9 cellular contexts compared by ENCODE assay signal in genomic region chr10:79248341-79248931, GRCh38.
DNase-seq lines count a peak whose midpoint lies in the region; ATAC-seq and TF ChIP-seq lines count a peak whose summit lies in the region.
"Had no signal": no experiment of that assay in that cellular context is flagged by ENCODE, and none has a peak within 500 bp of the region (broad histone marks: within the 10 kb centered on the region; RNA-seq: fewer than 3 reads in every experiment).

No MANE protein-coding gene starts in this region.

- H3K4me1 Mint-ChIP-seq in GM23338: peaks cover 15% of the 10 kb centered on the region
- H3K4me1 Mint-ChIP-seq in activated CD4-positive, alpha-beta memory T cell treated with anti-CD3 and anti-CD28 coated beads, Interleukin-2, amount 10 ng/mL, durations not matched to agents 7 days and 5 days: peaks cover 79% of the 10 kb centered on the region
- H3K4me1 Mint-ChIP-seq in stimulated activated memory B cell treated with anti-CD40 and anti-IgM and Interleukin-4, amounts not matched to agents 10 μg/mL and 1 μg/mL and 100 μg/mL, for 72 hours: peaks cover 97% of the 10 kb centered on the region

- no peak overlapping the region; the same call in 1 of the 2 replicates for H3K27ac Mint-ChIP-seq in GM23338
- H3K27ac Mint-ChIP-seq in activated CD4-positive, alpha-beta memory T cell treated with anti-CD3 and anti-CD28 coated beads, Interleukin-2, amount 10 ng/mL, durations not matched to agents 7 days and 5 days: peak overlapping the region; percentile 65
- H3K27ac Mint-ChIP-seq in stimulated activated memory B cell treated with anti-CD40 and anti-IgM and Interleukin-4, amounts not matched to agents 10 μg/mL and 1 μg/mL and 100 μg/mL, for 72 hours: peak overlapping the region; percentile 97

- H3K27me3 Mint-ChIP-seq in GM23338 (ENCODE audit: insufficient read depth, low read depth, poor library complexity): peaks cover 28% of the 10 kb centered on the region
- no peaks in the 10 kb centered on the region for H3K27me3 Mint-ChIP-seq in activated CD4-positive, alpha-beta memory T cell treated with anti-CD3 and anti-CD28 coated beads, Interleukin-2, amount 10 ng/mL, durations not matched to agents 7 days and 5 days
- H3K27me3 Mint-ChIP-seq in stimulated activated memory B cell treated with anti-CD40 and anti-IgM and Interleukin-4, amounts not matched to agents 10 μg/mL and 1 μg/mL and 100 μg/mL, for 72 hours: no peaks in the 10 kb centered on the region

- H3K4me3 Mint-ChIP-seq in GM23338: no peak overlapping the region; the same call in 2 of the 3 replicates
- peak overlapping the region; percentile 26 for H3K4me3 Mint-ChIP-seq in activated CD4-positive, alpha-beta memory T cell treated with anti-CD3 and anti-CD28 coated beads, Interleukin-2, amount 10 ng/mL, durations not matched to agents 7 days and 5 days
- peak overlapping the region; percentile 79 for H3K4me3 Mint-ChIP-seq in stimulated activated memory B cell treated with anti-CD40 and anti-IgM and Interleukin-4, amounts not matched to agents 10 μg/mL and 1 μg/mL and 100 μg/mL, for 72 hours

- POLR2A ChIA-PET in activated CD4-positive, alpha-beta memory T cell treated with anti-CD3 and anti-CD28 coated beads, Interleukin-2, amount 10 ng/mL, durations not matched to agents 7 days and 5 days (lab: Charles Lee): interaction anchor here (0.5 to 2.6 kb wide), 6 partner anchors 9 to 112 kb away, joined by 3 to 11 read pairs (median 3); no protein-coding TSS in a partner anchor

- H3K4me2 ChIP-seq in GM23338: no peak overlapping the region
- H3K4me2 ChIP-seq: PC-9 had no signal

- intact Hi-C loops in left ventricle myocardium superior (cut with micrococcal nuclease): no loop called here

- DNase-seq in GM23338 (ENCODE audit: low spot score): no peak
- no peak for DNase-seq in activated CD4-positive, alpha-beta memory T cell treated with anti-CD3 and anti-CD28 coated beads, Interleukin-2, amount 10 ng/mL, durations not matched to agents 7 days and 5 days
- DNase-seq in left ventricle myocardium superior: peak; percentile 56
- no peak for DNase-seq in NCI-H510A (lab: John Stamatoyannopoulos, UW)
- DNase-seq in NCI-H2227 (lab: John Stamatoyannopoulos, UW; ENCODE audit: unreplicated experiment): no peak
- DNase-seq: PC-9 had no signal

- no peak for TF ChIP-seq CTCF in GM23338 (conservative IDR thresholded peaks at IDR 0.05; ENCODE audit: low read depth in 2 of 2)

- peaks cover 11% of the 10 kb centered on the region for H3K79me2 ChIP-seq in GM23338 (replicated peaks; ENCODE audit: insufficient read depth)

- peaks cover 25% of the 10 kb centered on the region for H3K27me3 ChIP-seq in GM23338 (ENCODE audit: insufficient read depth)

- CTCF ChIA-PET in activated CD4-positive, alpha-beta memory T cell treated with anti-CD3 and anti-CD28 coated beads, Interleukin-2, amount 10 ng/mL, durations not matched to agents 7 days and 5 days (lab: Charles Lee): interaction anchor here (1.4 kb wide), 1 partner anchor 126 kb away, joined by 4 read pairs; no protein-coding TSS in a partner anchor

- H2AFZ ChIP-seq in GM23338: no peak overlapping the region
- H2AFZ ChIP-seq: PC-9 had no signal

- ATAC-seq in GM23338: peak; percentile 20
- ATAC-seq in left ventricle myocardium superior: no peak
- peak; percentile 31 for ATAC-seq in stimulated activated memory B cell treated with anti-CD40 and anti-IgM and Interleukin-4, amounts not matched to agents 10 μg/mL and 1 μg/mL and 100 μg/mL, for 72 hours
- no peak for ATAC-seq in HG02798 (IDR thresholded peaks at IDR 0.05; ENCODE audit: poor library complexity, unreplicated experiment)
- ATAC-seq in GM21529 (IDR thresholded peaks at IDR 0.05; ENCODE audit: unreplicated experiment): no peak

- no peak overlapping the region for H3K4me3 ChIP-seq in GM23338
- H3K4me3 ChIP-seq: PC-9 had no signal

- no peaks in the 10 kb centered on the region; the same call in 1 of the 2 replicates for H3K4me1 ChIP-seq in GM23338 (ENCODE audit: insufficient read depth)

- H3K27ac ChIP-seq in GM23338 (ENCODE audit: low read depth): no peak overlapping the region
- H3K27ac ChIP-seq: PC-9 had no signal

- no peaks in the 10 kb centered on the region for H3K36me3 ChIP-seq in GM23338 (ENCODE audit: insufficient read depth)

- H3F3A ChIP-seq in GM23338 (replicated peaks; ENCODE audit: low read depth): no peaks in the 10 kb centered on the region

- H3K9me2 ChIP-seq in GM23338 (ENCODE audit: insufficient read depth): no peaks in the 10 kb centered on the region

- H4K20me1 ChIP-seq in GM23338 (replicated peaks; ENCODE audit: insufficient read depth): peaks cover 24% of the 10 kb centered on the region

- no peaks in the 10 kb centered on the region for H3K36me3 Mint-ChIP-seq in GM23338 (ENCODE audit: low read depth)
- H3K36me3 Mint-ChIP-seq in activated CD4-positive, alpha-beta memory T cell treated with anti-CD3 and anti-CD28 coated beads, Interleukin-2, amount 10 ng/mL, durations not matched to agents 7 days and 5 days (ENCODE audit: low read depth): peaks cover 23% of the 10 kb centered on the region
- H3K36me3 Mint-ChIP-seq in stimulated activated memory B cell treated with anti-CD40 and anti-IgM and Interleukin-4, amounts not matched to agents 10 μg/mL and 1 μg/mL and 100 μg/mL, for 72 hours: peaks cover 52% of the 10 kb centered on the region

- H3K9me3 Mint-ChIP-seq in GM23338: no peaks in the 10 kb centered on the region
- no peaks in the 10 kb centered on the region for H3K9me3 Mint-ChIP-seq in activated CD4-positive, alpha-beta memory T cell treated with anti-CD3 and anti-CD28 coated beads, Interleukin-2, amount 10 ng/mL, durations not matched to agents 7 days and 5 days
- no peaks in the 10 kb centered on the region for H3K9me3 Mint-ChIP-seq in stimulated activated memory B cell treated with anti-CD40 and anti-IgM and Interleukin-4, amounts not matched to agents 10 μg/mL and 1 μg/mL and 100 μg/mL, for 72 hours

TF ChIP-seq in GM23338, 12 proteins besides CTCF, POLR2A, EP300 and RAD21 (continues in another document):
- TF ChIP-seq NANOG (IDR thresholded peaks at IDR 0.05; ENCODE audit: borderline replicate concordance): no peak
- no peak for TF ChIP-seq POLR2AphosphoS5 (IDR thresholded peaks at IDR 0.05; ENCODE audit: low read depth)
- TF ChIP-seq ZNF331 (CRISPR knock-in tag; IDR thresholded peaks at IDR 0.05; ENCODE audit: low read depth): no peak
- TF ChIP-seq JUNB (IDR thresholded peaks at IDR 0.05; ENCODE audit: unreplicated experiment): no peak
- no peak for TF ChIP-seq REST (IDR thresholded peaks at IDR 0.05; ENCODE audit: unreplicated experiment)
- no peak for TF ChIP-seq EZH2phosphoT487 (IDR thresholded peaks at IDR 0.05; ENCODE audit: unreplicated experiment)
- no peak for TF ChIP-seq STAT1 (IDR thresholded peaks at IDR 0.05; ENCODE audit: unreplicated experiment)
- TF ChIP-seq CREB1 (CRISPR knock-in tag; IDR thresholded peaks at IDR 0.05; ENCODE audit: low read depth): no peak
- no peak for TF ChIP-seq ETS1 (IDR thresholded peaks at IDR 0.05)

Comparison
In these comparisons a context has a peak if more than half of its experiments do, and no peak if none do; other contexts are left out.
1. ATAC-seq: peak in GM23338 (single experiment) and stimulated activated memory B cell treated with anti-CD40 and anti-IgM and Interleukin-4, amounts not matched to agents 10 μg/mL and 1 μg/mL and 100 μg/mL, for 72 hours (single experiment); none in left ventricle myocardium superior (single experiment), HG02798 (single experiment) and GM21529 (single experiment).